14 cellular contexts compared by ENCODE assay signal in the genomic region with DNA sequence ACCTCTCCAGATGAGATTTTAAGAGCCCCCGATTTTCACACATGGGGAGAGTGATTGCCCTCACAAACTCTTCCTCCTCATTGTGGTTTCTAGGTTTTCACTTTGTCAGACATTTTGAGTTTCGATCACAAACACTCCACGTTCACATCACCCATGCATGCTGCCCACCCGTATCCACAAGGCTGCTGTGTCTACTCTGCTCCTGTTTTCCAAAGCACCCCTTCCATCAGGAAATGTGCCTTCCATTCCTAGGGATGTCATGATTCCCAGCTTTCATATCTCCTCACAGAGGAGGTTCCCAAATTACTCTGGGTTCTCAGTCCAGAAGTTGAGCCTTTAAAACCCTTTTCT. TPM values are rescaled to one million over a fixed set of nuclear protein-coding genes. Genes with fewer than 3 reads are reported as not detected.
DNase-seq lines count a peak whose midpoint lies in the region; ATAC-seq and TF ChIP-seq lines count a peak whose summit lies in the region.
"Had no signal": no experiment of that assay in that cellular context is flagged by ENCODE, and none has a peak within 500 bp of the region (broad histone marks: within the 10 kb centered on the region; RNA-seq: fewer than 3 reads in every experiment).

No MANE protein-coding gene starts in this region.

- H3K9me3 ChIP-seq in BLaER1 treated with 17β-estradiol and CSF1 and Interleukin-3, amounts not matched to agents 10 nM and 100 nM (replicated peaks in 1 of 11), result peaks cover 78 to 87% (median 83%) of the 10 kb centered on the region in 11 experiments
- H3K9me3 ChIP-seq in ascending aorta, result no peaks in the 10 kb centered on the region

- peak overlapping the region; percentile 68 to 89 (median 78) for H3K9ac ChIP-seq in BLaER1 treated with 17β-estradiol and CSF1 and Interleukin-3, amounts not matched to agents 10 nM and 100 nM

- H4K20me1 ChIP-seq in BLaER1 treated with 17β-estradiol and CSF1 and Interleukin-3, amounts not matched to agents 10 nM and 100 nM, result no peaks in the 10 kb centered on the region

- TF ChIP-seq CTCF in ascending aorta (IDR thresholded peaks at IDR 0.05), result no peak
- TF ChIP-seq CTCF in nephron progenitor cell (IDR thresholded peaks at IDR 0.05), result no peak

- peaks cover 0 to 15% (median 8%) of the 10 kb centered on the region in 11 experiments; a peak in 11 of 22 replicates for H3K36me3 ChIP-seq in BLaER1 treated with 17β-estradiol and CSF1 and Interleukin-3, amounts not matched to agents 10 nM and 100 nM
- H3K36me3 ChIP-seq in ascending aorta, result no peaks in the 10 kb centered on the region

- H3K9me3 Mint-ChIP-seq in nephron progenitor cell, result peaks cover 62% of the 10 kb centered on the region
- H3K9me3 Mint-ChIP-seq: CD4-positive, alpha-beta T cell had no signal

- peak overlapping the region; percentile 83 to 97 (median 94) for H3K27ac ChIP-seq in BLaER1 treated with 17β-estradiol and CSF1 and Interleukin-3, amounts not matched to agents 10 nM and 100 nM
- peak overlapping the region; percentile 7 to 27 for H3K27ac ChIP-seq in ascending aorta

- H3K27me3 Mint-ChIP-seq in nephron progenitor cell (ENCODE audit: low read depth, poor library complexity), result peaks cover 14% of the 10 kb centered on the region

- DNase-seq in ascending aorta (ENCODE audit: low spot score in 2 of 2) (no peak), nephron progenitor cell (no peak), sciatic nerve (ENCODE audit: low spot score) (no peak), glomerular visceral epithelial cell (ENCODE audit: extremely low spot score) (no peak), hippocampal formation (lab: John Stamatoyannopoulos, UW) (no peak)
- DNase-seq: activated CD4-positive, alpha-beta T cell treated with anti-CD3 and anti-CD28 coated beads for 48 hours; CD4-positive, alpha-beta T cell; NCI-H2171 treated with DMSO at 0.1 percent for 48 hours; retina; stimulated activated CD4-positive, alpha-beta T cell treated with anti-CD3 and anti-CD28 coated beads, Interleukin-4, amount 100 ng/mL, for 4 hours had no signal

- no peaks in the 10 kb centered on the region for H3K4me1 Mint-ChIP-seq in nephron progenitor cell

- H3K4me3 Mint-ChIP-seq in nephron progenitor cell, result no peak overlapping the region

- peak overlapping the region; percentile 44 for H3K27ac Mint-ChIP-seq in nephron progenitor cell

- H3K4me2 ChIP-seq in BLaER1 treated with 17β-estradiol and CSF1 and Interleukin-3, amounts not matched to agents 10 nM and 100 nM, result peak overlapping the region; percentile 61 to 94 (median 83)

- no peaks in the 10 kb centered on the region for H3K27me3 ChIP-seq in BLaER1 treated with 17β-estradiol and CSF1 and Interleukin-3, amounts not matched to agents 10 nM and 100 nM
- H3K27me3 ChIP-seq in ascending aorta, result no peaks in the 10 kb centered on the region

- no peaks in the 10 kb centered on the region for H3K36me3 Mint-ChIP-seq in nephron progenitor cell (ENCODE audit: low read depth)

- intact Hi-C loops in ascending aorta (cut with DNase I), result no loop called here
- intact Hi-C loops in sciatic nerve (cut with DNase I), result no loop called here

- ATAC-seq in HG02870 (IDR thresholded peaks at IDR 0.05; ENCODE audit: unreplicated experiment) (no peak), sciatic nerve (no peak)
- ATAC-seq: HCT116 had no signal

- peaks cover 48 to 70% (median 65%) of the 10 kb centered on the region in 10 experiments for H3K4me1 ChIP-seq in BLaER1 treated with 17β-estradiol and CSF1 and Interleukin-3, amounts not matched to agents 10 nM and 100 nM
- peaks cover 0 to 2% of the 10 kb centered on the region in 2 donors for H3K4me1 ChIP-seq in ascending aorta

- H3K4me3 ChIP-seq in BLaER1 treated with 17β-estradiol and CSF1 and Interleukin-3, amounts not matched to agents 10 nM and 100 nM, result peak overlapping the region; percentile 41 to 68 (median 55)
- H3K4me3 ChIP-seq in GM08714 (ENCODE audit: low read length) (peak overlapping the region; percentile 31; the same call in 1 of the 2 replicates), ascending aorta (no peak overlapping the region)

RNA-seq across cellular contexts. Expression of gene CEACAM21, which starts 45.8 kb away (rescaled TPM):
- total RNA-seq in ascending aorta, result not detected
- 2.5 TPM for total RNA-seq in sciatic nerve

Comparison
In these comparisons a context has a peak if more than half of its experiments do, and no peak if none do; other contexts are left out.
1. H3K4me3 ChIP-seq: peak in BLaER1 treated with 17β-estradiol and CSF1 and Interleukin-3, amounts not matched to agents 10 nM and 100 nM (10 of 10) and GM08714 (single experiment); none in ascending aorta (0 of 2).